In the genomic region with DNA sequence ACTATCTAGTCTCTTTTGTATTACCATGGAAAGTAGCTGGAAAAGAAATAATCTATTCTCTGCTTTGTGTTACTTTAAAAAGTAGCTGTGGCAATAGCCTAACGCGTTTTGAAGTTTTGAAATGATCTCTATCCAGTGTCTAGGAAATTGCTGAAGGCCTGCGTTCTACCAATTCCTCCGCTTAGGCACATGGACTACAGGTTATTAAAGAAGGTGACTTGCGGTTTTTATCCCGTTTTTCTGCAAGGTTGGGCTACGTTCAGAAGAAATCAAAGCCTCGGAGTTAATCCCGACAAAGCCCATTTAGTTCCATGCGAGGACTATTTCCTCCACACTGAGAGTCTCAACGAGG, we compare ENCODE assay signal across 9 cellular contexts. TPM values are rescaled to one million over a fixed set of nuclear protein-coding genes. Genes with fewer than 3 reads are reported as not detected.
DNase-seq lines count a peak whose midpoint lies in the region; ATAC-seq, FAIRE-seq and TF ChIP-seq lines count a peak whose summit lies in the region.
"Had no signal": no experiment of that assay in that cellular context is flagged by ENCODE, and none has a peak within 500 bp of the region (broad histone marks: within the 10 kb centered on the region; RNA-seq: fewer than 3 reads in every experiment).

No MANE protein-coding gene starts in this region.

- peaks cover 0 to 2% of the 10 kb centered on the region in 2 experiments for H3K36me3 ChIP-seq in keratinocyte (ENCODE audit: control insufficient read depth in 2 of 2, extremely low read depth in 1 of 2, insufficient read depth in 2 of 2, low read length in 2 of 2)
- peaks cover 0 to 14% (median 0%) of the 10 kb centered on the region in 6 donors for H3K36me3 ChIP-seq in spleen

- CTCF ChIA-PET in HEK293T (lab: Yijun Ruan, JAX), result interaction anchor here (1.3 kb wide), 1 partner anchor 13 kb away, joined by 4 read pairs; no protein-coding TSS in a partner anchor

- no peak for FAIRE-seq in keratinocyte (lab: Jason Lieb, UNC)
- FAIRE-seq: bronchial epithelial cell had no signal

- TF ChIP-seq CTCF in keratinocyte (optimal IDR thresholded peaks at IDR 0.05 in 1 of 3, IDR thresholded peaks at IDR 0.05 in 1 of 3, conservative IDR thresholded peaks at IDR 0.05 in 1 of 3; ENCODE audit: extremely low read depth in 1 of 3, insufficient read depth in 2 of 3, low read length in 3 of 3) (no peak), spleen (IDR thresholded peaks at IDR 0.05 in 8 of 11, conservative IDR thresholded peaks at IDR 0.05 in 3 of 11) (no peak)

- no peak overlapping the region for H3K4me3 ChIP-seq in keratinocyte (ENCODE audit: control insufficient read depth in 2 of 3, extremely low read depth in 1 of 3, insufficient read depth in 2 of 3, low read depth in 1 of 3, low read length in 3 of 3)
- peak overlapping the region in 2 of 8 donors; percentile 72 to 81 for H3K4me3 ChIP-seq in spleen

- H3K4me2 ChIP-seq in keratinocyte (ENCODE audit: control insufficient read depth, extremely low read depth, insufficient read depth, low read depth, low read length), result peak overlapping the region; percentile 1

- H3K27me3 ChIP-seq in keratinocyte (ENCODE audit: control insufficient read depth, extremely low read depth, insufficient read depth, low read length) (no peaks in the 10 kb centered on the region), spleen (replicated peaks in 1 of 7) (no peaks in the 10 kb centered on the region)

- intact Hi-C loops in activated T-helper 2 cell treated with anti-CD3 and anti-CD28 coated beads, Interferon-gamma antibody, Interleukin-2, Interleukin-4, amounts not matched to agents 10 μg/mL and 5 μg/mL and 100 μg/mL, durations not matched to agents 14 hours and 24 hours and 36 hours (cut with micrococcal nuclease), result loop anchor here (1.0 to 5.0 kb wide), 8 partner anchors 56 to 1624 kb away; partner anchors contain the start of genes CCNT2, CXCR4, MCM6 and RAB3GAP1
- intact Hi-C loops in spleen (cut with DNase I; ENCODE audit: low total_unique reads), result loop anchor here (10.0 kb wide), 1 partner anchor 676 kb away; no protein-coding TSS in a partner anchor

- no peaks in the 10 kb centered on the region for H3K9me3 ChIP-seq in keratinocyte (ENCODE audit: control insufficient read depth, low read depth, low read length)
- no peaks in the 10 kb centered on the region for H3K9me3 ChIP-seq in spleen

- no peak overlapping the region for H3K27ac Mint-ChIP-seq in activated T-helper 2 cell treated with anti-CD3 and anti-CD28 coated beads, Interferon-gamma antibody, Interleukin-2, Interleukin-4, amounts not matched to agents 10 μg/mL and 5 μg/mL and 100 μg/mL, durations not matched to agents 14 hours and 24 hours and 36 hours

- peaks cover 28% of the 10 kb centered on the region for H3K4me1 Mint-ChIP-seq in activated T-helper 2 cell treated with anti-CD3 and anti-CD28 coated beads, Interferon-gamma antibody, Interleukin-2, Interleukin-4, amounts not matched to agents 10 μg/mL and 5 μg/mL and 100 μg/mL, durations not matched to agents 14 hours and 24 hours and 36 hours (ENCODE audit: low read depth)

- H3K4me1 ChIP-seq in keratinocyte (ENCODE audit: control insufficient read depth, extremely low read depth, insufficient read depth, low read length), result peaks cover 27% of the 10 kb centered on the region
- H3K4me1 ChIP-seq in spleen, result peaks cover 26 to 40% (median 28%) of the 10 kb centered on the region in 6 donors

- H3K27ac ChIP-seq in keratinocyte (ENCODE audit: control insufficient read depth, insufficient read depth, low read length) (no peak overlapping the region), spleen (peak overlapping the region in 7 of 8 donors; percentile 99 to 100 (median 100))

- H3K36me3 Mint-ChIP-seq in activated T-helper 2 cell treated with anti-CD3 and anti-CD28 coated beads, Interferon-gamma antibody, Interleukin-2, Interleukin-4, amounts not matched to agents 10 μg/mL and 5 μg/mL and 100 μg/mL, durations not matched to agents 14 hours and 24 hours and 36 hours (ENCODE audit: low read depth), result peaks cover 28% of the 10 kb centered on the region

- no peaks in the 10 kb centered on the region for H3K27me3 Mint-ChIP-seq in activated T-helper 2 cell treated with anti-CD3 and anti-CD28 coated beads, Interferon-gamma antibody, Interleukin-2, Interleukin-4, amounts not matched to agents 10 μg/mL and 5 μg/mL and 100 μg/mL, durations not matched to agents 14 hours and 24 hours and 36 hours (ENCODE audit: low read depth)

- POLR2A ChIA-PET in HEK293T (lab: Yijun Ruan, JAX), result interaction anchor here (1.1 kb wide), 1 partner anchor 21 kb away, joined by 4 read pairs; no protein-coding TSS in a partner anchor

- H3K79me2 ChIP-seq in keratinocyte (ENCODE audit: control insufficient read depth, insufficient read depth, low read length), result peaks cover 38% of the 10 kb centered on the region

- peak overlapping the region; percentile 98 for H3K4me3 Mint-ChIP-seq in activated T-helper 2 cell treated with anti-CD3 and anti-CD28 coated beads, Interferon-gamma antibody, Interleukin-2, Interleukin-4, amounts not matched to agents 10 μg/mL and 5 μg/mL and 100 μg/mL, durations not matched to agents 14 hours and 24 hours and 36 hours (ENCODE audit: low read depth)

- H3K9me1 ChIP-seq in keratinocyte (ENCODE audit: control insufficient read depth, extremely low read depth, insufficient read depth, low read length), result peaks cover 3% of the 10 kb centered on the region

- dilution Hi-C loops in keratinocyte (cut with MboI; ENCODE audit: extremely low pct_ligation_motif_present, low sequenced_read_pairs), result no loop called here

- no peak overlapping the region for H3K9ac ChIP-seq in keratinocyte (ENCODE audit: control insufficient read depth, extremely low read depth, insufficient read depth, low read length)

- 84 to 87% (median 85%) methylated on average over 11 of the region's 11 CpGs for WGBS in spleen, 5 donors

- no peak for ATAC-seq in HG03432 (IDR thresholded peaks at IDR 0.05; ENCODE audit: unreplicated experiment)

- H4K20me1 ChIP-seq in keratinocyte (ENCODE audit: control insufficient read depth, extremely low read depth, insufficient read depth, low read length), result no peaks in the 10 kb centered on the region

- peak overlapping the region; percentile 84 for H2AFZ ChIP-seq in keratinocyte (ENCODE audit: control insufficient read depth, low read length)

- peaks cover 4% of the 10 kb centered on the region for H3K9me3 Mint-ChIP-seq in activated T-helper 2 cell treated with anti-CD3 and anti-CD28 coated beads, Interferon-gamma antibody, Interleukin-2, Interleukin-4, amounts not matched to agents 10 μg/mL and 5 μg/mL and 100 μg/mL, durations not matched to agents 14 hours and 24 hours and 36 hours

- no peak for DNase-seq in HEK293T (ENCODE audit: extremely low spot score)
- DNase-seq in activated T-helper 2 cell treated with anti-CD3 and anti-CD28 coated beads, Interferon-gamma antibody, Interleukin-2, Interleukin-4, amounts not matched to agents 10 μg/mL and 5 μg/mL and 100 μg/mL, durations not matched to agents 14 hours and 24 hours and 36 hours (ENCODE audit: low spot score), result no peak
- no peak for DNase-seq in keratinocyte (ENCODE audit: low read depth, low spot score)
- DNase-seq in spleen, result no peak
- no peak for DNase-seq in HUDEP-2 (lab: John Stamatoyannopoulos, UW; ENCODE audit: unreplicated experiment in 76 of 76)
- DNase-seq in NOMO-1 treated with DMSO at 0.1 percent for 48 hours (lab: John Stamatoyannopoulos, UW; ENCODE audit: unreplicated experiment), result no peak
- DNase-seq in COLO668 (lab: John Stamatoyannopoulos, UW; ENCODE audit: unreplicated experiment), result no peak

- TF ChIP-seq POLR2A in spleen (IDR thresholded peaks at IDR 0.05), result no peak

TF ChIP-seq in HEK293T, 16 proteins besides CTCF, POLR2A, EP300 and RAD21:
- TF ChIP-seq FOXM1 (IDR thresholded peaks at IDR 0.05; ENCODE audit: borderline replicate concordance) (no peak), NFRKB (IDR thresholded peaks at IDR 0.05) (no peak), LEF1 (IDR thresholded peaks at IDR 0.05; ENCODE audit: borderline replicate concordance) (no peak), CTBP1 (IDR thresholded peaks at IDR 0.05; ENCODE audit: borderline replicate concordance) (no peak), BHLHE40 (IDR thresholded peaks at IDR 0.05; ENCODE audit: borderline replicate concordance) (no peak), FOXA1 (IDR thresholded peaks at IDR 0.05) (no peak), ARNT (IDR thresholded peaks at IDR 0.05) (no peak), TARDBP (IDR thresholded peaks at IDR 0.05) (no peak), ZNF384 (IDR thresholded peaks at IDR 0.05) (no peak), L3MBTL2 (conservative IDR thresholded peaks at IDR 0.05) (peak; percentile 68), ELF4 (IDR thresholded peaks at IDR 0.05) (no peak), FOXK2 (IDR thresholded peaks at IDR 0.05) (no peak), SUZ12 (IDR thresholded peaks at IDR 0.05) (no peak), SP1 (IDR thresholded peaks at IDR 0.05) (no peak), HDGF (IDR thresholded peaks at IDR 0.05; ENCODE audit: borderline replicate concordance) (0 out of 2 replicates have a peak, but pooled peaks have one; percentile 5)
- TF ChIP-seq, protein P1, sequence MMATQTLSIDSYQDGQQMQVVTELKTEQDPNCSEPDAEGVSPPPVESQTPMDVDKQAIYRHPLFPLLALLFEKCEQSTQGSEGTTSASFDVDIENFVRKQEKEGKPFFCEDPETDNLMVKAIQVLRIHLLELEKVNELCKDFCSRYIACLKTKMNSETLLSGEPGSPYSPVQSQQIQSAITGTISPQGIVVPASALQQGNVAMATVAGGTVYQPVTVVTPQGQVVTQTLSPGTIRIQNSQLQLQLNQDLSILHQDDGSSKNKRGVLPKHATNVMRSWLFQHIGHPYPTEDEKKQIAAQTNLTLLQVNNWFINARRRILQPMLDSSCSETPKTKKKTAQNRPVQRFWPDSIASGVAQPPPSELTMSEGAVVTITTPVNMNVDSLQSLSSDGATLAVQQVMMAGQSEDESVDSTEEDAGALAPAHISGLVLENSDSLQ (IDR thresholded peaks at IDR 0.05), result no peak
TF ChIP-seq in HEK293T: peak in this region for 2.

RNA-seq across cellular contexts. Expression of gene UBXN4, which starts 0.6 kb away (rescaled TPM):
- 118 and 138 TPM in 2 replicates for total RNA-seq in activated T-helper 2 cell treated with anti-CD3 and anti-CD28 coated beads, Interferon-gamma antibody, Interleukin-2, Interleukin-4, amounts not matched to agents 10 μg/mL and 5 μg/mL and 100 μg/mL, durations not matched to agents 14 hours and 24 hours and 36 hours
- polyA plus RNA-seq in keratinocyte (51.8 to 92.2 TPM (median 70.9 TPM) in 3 replicates), spleen (10 to 100 TPM; 36.6 to 40.7 (median 37.2) TPM)
- 63.3 TPM for polyA plus RNA-seq in keratinocyte (2011; ENCODE audit: low read depth)
- polyA plus RNA-seq in keratinocyte (2011; cell fraction: cytosol; rRNA removed), result 31.4 and 93.4 TPM in 2 replicates
- polyA plus RNA-seq in keratinocyte (2011; cell fraction: nucleus; rRNA removed), result 102 and 118 TPM in 2 replicates
- 46.5 and 50.3 TPM in 2 replicates for polyA plus RNA-seq in keratinocyte (2012; ENCODE audit: low replicate concordance)
- 14.2 to 55.4 TPM (median 42.0 TPM) in 3 replicates for polyA minus RNA-seq in keratinocyte
- polyA minus RNA-seq in keratinocyte (2011; cell fraction: cytosol; rRNA and poly(A)+ RNA removed), result 73.5 TPM
- 35.8 and 71.8 TPM in 2 replicates for polyA minus RNA-seq in keratinocyte (2011; cell fraction: nucleus; rRNA and poly(A)+ RNA removed)
- total RNA-seq in spleen, result 100 to 1,000 TPM in 1 of 7 donors, 10 to 100 TPM in 6; 83.6 to 101 (median 92.7) TPM
